23 cellular contexts compared by ENCODE assay signal in the genomic region with DNA sequence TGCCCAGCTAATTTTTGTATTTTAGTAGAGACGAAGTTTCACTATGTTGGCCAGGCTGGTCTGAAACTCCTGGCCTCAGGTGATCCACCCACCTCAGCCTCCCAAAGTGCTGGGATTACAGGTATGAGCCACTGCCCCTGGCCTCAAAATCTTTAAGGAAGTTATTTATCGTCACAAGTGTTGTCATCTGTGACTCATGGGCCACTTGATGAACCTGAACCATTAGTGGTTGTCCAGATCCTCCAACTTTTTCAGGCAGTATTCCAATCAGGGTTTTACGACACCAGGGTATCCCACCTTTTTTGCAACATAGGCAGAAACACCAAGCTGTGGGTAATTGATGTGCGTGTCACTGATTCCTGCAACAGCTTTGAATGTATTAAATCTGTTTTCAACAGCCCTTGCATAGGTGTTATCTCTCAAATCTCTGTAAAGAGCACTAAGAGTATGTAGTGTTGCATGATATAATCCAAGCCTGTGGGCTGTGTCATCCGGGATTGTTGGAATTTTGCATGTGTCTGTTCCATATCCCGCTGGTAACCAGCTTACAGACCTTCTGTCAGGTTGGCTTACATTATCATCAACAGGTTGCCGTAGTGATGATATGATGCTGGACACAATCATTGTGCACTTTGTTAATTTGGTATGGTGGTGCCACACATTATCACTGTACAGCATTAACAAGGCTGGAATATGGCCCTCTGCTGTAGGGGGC.
A peak's percentile ranks its signal among the peaks of the same experiment; 100 is the strongest.
DNase-seq lines count a peak whose midpoint lies in the region; ATAC-seq, FAIRE-seq and TF ChIP-seq lines count a peak whose summit lies in the region.
"Had no signal": no experiment of that assay in that cellular context is flagged by ENCODE, and none has a peak within 500 bp of the region (broad histone marks: within the 10 kb centered on the region; RNA-seq: fewer than 3 reads in every experiment).

No MANE protein-coding gene starts in this region.

- CTCF ChIA-PET in A549 (lab: Yijun Ruan, JAX) = interaction anchor here (1.4 to 2.4 kb wide), 6 partner anchors 12 to 312 kb away, joined by 3 to 9 read pairs (median 5); a partner anchor contains a TSS

- H2BK12ac ChIP-seq in trophoblast cell (ENCODE audit: low read length) = no peak overlapping the region

- H3K27me3 ChIP-seq in trophoblast cell (ENCODE audit: insufficient read depth, low read length) = no peaks in the 10 kb centered on the region
- H3K27me3 ChIP-seq in suprapubic skin = peaks cover 18% of the 10 kb centered on the region
- H3K27me3 ChIP-seq: BE2C had no signal

- H3K14ac ChIP-seq in trophoblast cell (ENCODE audit: low read length) = no peak overlapping the region

- no peak overlapping the region for H3K9ac ChIP-seq in trophoblast cell (ENCODE audit: low read length)

- H2BK120ac ChIP-seq in trophoblast cell (ENCODE audit: insufficient read depth, low read length, poor library complexity) = no peak overlapping the region

- TF ChIP-seq CTCF in A549 (IDR thresholded peaks at IDR 0.05) (no peak), suprapubic skin (IDR thresholded peaks at IDR 0.05) (no peak)

- no peaks in the 10 kb centered on the region for H3K4me1 ChIP-seq in A549
- no peaks in the 10 kb centered on the region for H3K4me1 ChIP-seq in trophoblast cell (ENCODE audit: control insufficient read depth in 1 of 2, insufficient read depth in 2 of 2, low read length in 2 of 2)
- no peaks in the 10 kb centered on the region for H3K4me1 ChIP-seq in suprapubic skin
- H3K4me1 ChIP-seq: BE2C had no signal

- no peak overlapping the region for H2AK5ac ChIP-seq in trophoblast cell (ENCODE audit: low read length)

- no peak overlapping the region for H2BK5ac ChIP-seq in trophoblast cell (ENCODE audit: low read depth, low read length, poor library complexity)

- H3K36me3 ChIP-seq in trophoblast cell (ENCODE audit: control insufficient read depth in 1 of 2, insufficient read depth in 2 of 2, low read length in 2 of 2) (peaks cover 30 to 69% of the 10 kb centered on the region in 2 experiments), suprapubic skin (no peaks in the 10 kb centered on the region)

- POLR2A ChIA-PET in A549 (lab: Yijun Ruan, JAX) = no interaction called here

- H3K27ac ChIP-seq in A549 (no peak overlapping the region), trophoblast cell (ENCODE audit: low read depth, low read length) (no peak overlapping the region), suprapubic skin (no peak overlapping the region)

- ATAC-seq in A549 = no peak
- ATAC-seq: GM23338 had no signal

- 39% methylated on average over 7 of the region's 7 CpGs for WGBS in A549 (ENCODE audit: missing lambda C conversion rate)
- WGBS in trophoblast cell (ENCODE audit: extremely low coverage, insufficient coverage, insufficient read length) = no CpG with 5 or more reads among the region's 7 CpGs
- 91% methylated on average over 7 of the region's 7 CpGs for WGBS in suprapubic skin

- no peaks in the 10 kb centered on the region for H3K79me2 ChIP-seq in trophoblast cell (ENCODE audit: control insufficient read depth, insufficient read depth, low read length, poor library complexity)

- H3K18ac ChIP-seq in trophoblast cell (ENCODE audit: low read length) = no peak overlapping the region

- H3K4me2 ChIP-seq in A549 (no peak overlapping the region), trophoblast cell (ENCODE audit: low read length) (no peak overlapping the region)
- H3K4me2 ChIP-seq: GM23338 had no signal

- no peak overlapping the region for H2AFZ ChIP-seq in trophoblast cell (ENCODE audit: insufficient read depth, low read length, poor library complexity)
- H2AFZ ChIP-seq: GM23338 had no signal

- FAIRE-seq in A549 (lab: Jason Lieb, UNC) = no peak
- peak; percentile 52 for FAIRE-seq in HTR-8/SVneo (lab: Jason Lieb, UNC)
- FAIRE-seq: G401.6, H54 had no signal

- no peak for TF ChIP-seq RAD21 in A549 (conservative IDR thresholded peaks at IDR 0.05 in 1 of 2, IDR thresholded peaks at IDR 0.05 in 1 of 2)

- H3K9me3 ChIP-seq in A549 = no peaks in the 10 kb centered on the region
- H3K9me3 ChIP-seq in trophoblast cell (ENCODE audit: insufficient read depth, low read depth, low read length) = peaks cover 4% of the 10 kb centered on the region
- H3K9me3 ChIP-seq in suprapubic skin = no peaks in the 10 kb centered on the region
- H3K9me3 ChIP-seq: BE2C had no signal

- H4K91ac ChIP-seq in trophoblast cell (ENCODE audit: low read depth, low read length) = no peak overlapping the region

- H4K8ac ChIP-seq in trophoblast cell (ENCODE audit: low read depth, low read length) = no peak overlapping the region

- no peaks in the 10 kb centered on the region for H3K79me1 ChIP-seq in trophoblast cell (ENCODE audit: low read length)

- DNase-seq in A549 (ENCODE audit: low read depth in 1 of 2, low spot score in 1 of 2) = no peak
- no peak for DNase-seq in HTR-8/SVneo (ENCODE audit: insufficient read length, low spot score)
- DNase-seq in cerebellar cortex (ENCODE audit: low spot score) = peak; percentile 19
- peak; percentile 71 to 86 for DNase-seq in trophoblast cell
- no peak for DNase-seq in stimulated activated CD4-positive, alpha-beta T cell treated with anti-CD3 and anti-CD28 coated beads, Interleukin-15, amount 100 ng/mL, for 24 hours
- DNase-seq in inferior parietal cortex (ENCODE audit: extremely low spot score) = no peak
- no peak for DNase-seq in suprapubic skin (ENCODE audit: low spot score in 2 of 2)
- DNase-seq: 8988T; BE2C; C1 segment of cervical spinal cord; CD4-positive, CD25-positive, alpha-beta regulatory T cell; CD8-positive, alpha-beta memory T cell; COR-L47; DMS 273 treated with DMSO at 0.1 percent for 48 hours; DMS53; DND-41; EL; HCEC 1CT; HFFc6; KBM-7 had no signal

- no peak for TF ChIP-seq EP300 in A549 (IDR thresholded peaks at IDR 0.05)
- TF ChIP-seq EP300 in suprapubic skin (IDR thresholded peaks at IDR 0.05) = no peak

- H4K12ac ChIP-seq in trophoblast cell (ENCODE audit: low read depth, low read length) = no peak overlapping the region

- H3K23ac ChIP-seq in trophoblast cell (ENCODE audit: low read length) = no peak overlapping the region

- H3K4me3 ChIP-seq in A549 (no peak overlapping the region), trophoblast cell (ENCODE audit: low read depth, low read length) (no peak overlapping the region), suprapubic skin (no peak overlapping the region)
- H3K4me3 ChIP-seq: GM23338 had no signal

- TF ChIP-seq POLR2A in A549 (IDR thresholded peaks at IDR 0.05; ENCODE audit: low read length) (no peak), suprapubic skin (IDR thresholded peaks at IDR 0.05) (no peak)

- no peak overlapping the region for H3K4ac ChIP-seq in trophoblast cell (ENCODE audit: low read depth, low read length)

TF ChIP-seq in A549, 52 proteins besides CTCF, POLR2A, EP300 and RAD21:
- TF ChIP-seq MAFK (IDR thresholded peaks at IDR 0.05; ENCODE audit: partially characterized antibody) = peak; percentile 73
- TF ChIP-seq, protein P1, sequence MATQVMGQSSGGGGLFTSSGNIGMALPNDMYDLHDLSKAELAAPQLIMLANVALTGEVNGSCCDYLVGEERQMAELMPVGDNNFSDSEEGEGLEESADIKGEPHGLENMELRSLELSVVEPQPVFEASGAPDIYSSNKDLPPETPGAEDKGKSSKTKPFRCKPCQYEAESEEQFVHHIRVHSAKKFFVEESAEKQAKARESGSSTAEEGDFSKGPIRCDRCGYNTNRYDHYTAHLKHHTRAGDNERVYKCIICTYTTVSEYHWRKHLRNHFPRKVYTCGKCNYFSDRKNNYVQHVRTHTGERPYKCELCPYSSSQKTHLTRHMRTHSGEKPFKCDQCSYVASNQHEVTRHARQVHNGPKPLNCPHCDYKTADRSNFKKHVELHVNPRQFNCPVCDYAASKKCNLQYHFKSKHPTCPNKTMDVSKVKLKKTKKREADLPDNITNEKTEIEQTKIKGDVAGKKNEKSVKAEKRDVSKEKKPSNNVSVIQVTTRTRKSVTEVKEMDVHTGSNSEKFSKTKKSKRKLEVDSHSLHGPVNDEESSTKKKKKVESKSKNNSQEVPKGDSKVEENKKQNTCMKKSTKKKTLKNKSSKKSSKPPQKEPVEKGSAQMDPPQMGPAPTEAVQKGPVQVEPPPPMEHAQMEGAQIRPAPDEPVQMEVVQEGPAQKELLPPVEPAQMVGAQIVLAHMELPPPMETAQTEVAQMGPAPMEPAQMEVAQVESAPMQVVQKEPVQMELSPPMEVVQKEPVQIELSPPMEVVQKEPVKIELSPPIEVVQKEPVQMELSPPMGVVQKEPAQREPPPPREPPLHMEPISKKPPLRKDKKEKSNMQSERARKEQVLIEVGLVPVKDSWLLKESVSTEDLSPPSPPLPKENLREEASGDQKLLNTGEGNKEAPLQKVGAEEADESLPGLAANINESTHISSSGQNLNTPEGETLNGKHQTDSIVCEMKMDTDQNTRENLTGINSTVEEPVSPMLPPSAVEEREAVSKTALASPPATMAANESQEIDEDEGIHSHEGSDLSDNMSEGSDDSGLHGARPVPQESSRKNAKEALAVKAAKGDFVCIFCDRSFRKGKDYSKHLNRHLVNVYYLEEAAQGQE (IDR thresholded peaks at IDR 0.05) = no peak
TF ChIP-seq in A549: peak in this region for 1.

Comparison
In these comparisons a context has a peak if more than half of its experiments do, and no peak if none do; other contexts are left out.
1. DNase-seq: peak in cerebellar cortex (single experiment) and trophoblast cell (2 of 2); none in A549 (0 of 2), HTR-8/SVneo (single experiment), stimulated activated CD4-positive, alpha-beta T cell treated with anti-CD3 and anti-CD28 coated beads, Interleukin-15, amount 100 ng/mL, for 24 hours (single experiment), inferior parietal cortex (single experiment) and suprapubic skin (0 of 2).